Comparison of ENCODE assay signal across 1 cellular context in the genomic region with DNA sequence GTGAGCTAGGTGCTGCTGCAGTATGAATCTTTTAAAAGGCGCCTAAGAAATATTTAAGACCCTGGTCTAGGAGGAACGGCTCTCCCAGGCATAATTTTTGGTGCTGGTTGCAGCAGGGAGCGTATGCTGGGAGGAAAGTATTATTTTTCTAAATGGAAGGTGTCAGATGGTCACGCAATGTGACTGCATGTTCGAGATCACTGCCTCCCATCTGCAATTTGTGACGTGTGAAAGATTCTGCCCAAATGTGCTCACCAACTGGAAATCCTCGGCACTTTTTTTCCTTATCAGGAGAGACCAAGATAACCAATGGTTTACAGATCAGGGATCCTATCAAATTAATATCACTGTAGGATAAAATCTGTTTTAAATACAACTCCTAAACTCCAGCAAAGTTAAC.
TF ChIP-seq lines count a peak whose summit lies in the region.

No MANE protein-coding gene starts in this region.

TF ChIP-seq in GM23338, 12 proteins besides CTCF, POLR2A, EP300 and RAD21 (continued from another document):
- TF ChIP-seq, protein P1, sequence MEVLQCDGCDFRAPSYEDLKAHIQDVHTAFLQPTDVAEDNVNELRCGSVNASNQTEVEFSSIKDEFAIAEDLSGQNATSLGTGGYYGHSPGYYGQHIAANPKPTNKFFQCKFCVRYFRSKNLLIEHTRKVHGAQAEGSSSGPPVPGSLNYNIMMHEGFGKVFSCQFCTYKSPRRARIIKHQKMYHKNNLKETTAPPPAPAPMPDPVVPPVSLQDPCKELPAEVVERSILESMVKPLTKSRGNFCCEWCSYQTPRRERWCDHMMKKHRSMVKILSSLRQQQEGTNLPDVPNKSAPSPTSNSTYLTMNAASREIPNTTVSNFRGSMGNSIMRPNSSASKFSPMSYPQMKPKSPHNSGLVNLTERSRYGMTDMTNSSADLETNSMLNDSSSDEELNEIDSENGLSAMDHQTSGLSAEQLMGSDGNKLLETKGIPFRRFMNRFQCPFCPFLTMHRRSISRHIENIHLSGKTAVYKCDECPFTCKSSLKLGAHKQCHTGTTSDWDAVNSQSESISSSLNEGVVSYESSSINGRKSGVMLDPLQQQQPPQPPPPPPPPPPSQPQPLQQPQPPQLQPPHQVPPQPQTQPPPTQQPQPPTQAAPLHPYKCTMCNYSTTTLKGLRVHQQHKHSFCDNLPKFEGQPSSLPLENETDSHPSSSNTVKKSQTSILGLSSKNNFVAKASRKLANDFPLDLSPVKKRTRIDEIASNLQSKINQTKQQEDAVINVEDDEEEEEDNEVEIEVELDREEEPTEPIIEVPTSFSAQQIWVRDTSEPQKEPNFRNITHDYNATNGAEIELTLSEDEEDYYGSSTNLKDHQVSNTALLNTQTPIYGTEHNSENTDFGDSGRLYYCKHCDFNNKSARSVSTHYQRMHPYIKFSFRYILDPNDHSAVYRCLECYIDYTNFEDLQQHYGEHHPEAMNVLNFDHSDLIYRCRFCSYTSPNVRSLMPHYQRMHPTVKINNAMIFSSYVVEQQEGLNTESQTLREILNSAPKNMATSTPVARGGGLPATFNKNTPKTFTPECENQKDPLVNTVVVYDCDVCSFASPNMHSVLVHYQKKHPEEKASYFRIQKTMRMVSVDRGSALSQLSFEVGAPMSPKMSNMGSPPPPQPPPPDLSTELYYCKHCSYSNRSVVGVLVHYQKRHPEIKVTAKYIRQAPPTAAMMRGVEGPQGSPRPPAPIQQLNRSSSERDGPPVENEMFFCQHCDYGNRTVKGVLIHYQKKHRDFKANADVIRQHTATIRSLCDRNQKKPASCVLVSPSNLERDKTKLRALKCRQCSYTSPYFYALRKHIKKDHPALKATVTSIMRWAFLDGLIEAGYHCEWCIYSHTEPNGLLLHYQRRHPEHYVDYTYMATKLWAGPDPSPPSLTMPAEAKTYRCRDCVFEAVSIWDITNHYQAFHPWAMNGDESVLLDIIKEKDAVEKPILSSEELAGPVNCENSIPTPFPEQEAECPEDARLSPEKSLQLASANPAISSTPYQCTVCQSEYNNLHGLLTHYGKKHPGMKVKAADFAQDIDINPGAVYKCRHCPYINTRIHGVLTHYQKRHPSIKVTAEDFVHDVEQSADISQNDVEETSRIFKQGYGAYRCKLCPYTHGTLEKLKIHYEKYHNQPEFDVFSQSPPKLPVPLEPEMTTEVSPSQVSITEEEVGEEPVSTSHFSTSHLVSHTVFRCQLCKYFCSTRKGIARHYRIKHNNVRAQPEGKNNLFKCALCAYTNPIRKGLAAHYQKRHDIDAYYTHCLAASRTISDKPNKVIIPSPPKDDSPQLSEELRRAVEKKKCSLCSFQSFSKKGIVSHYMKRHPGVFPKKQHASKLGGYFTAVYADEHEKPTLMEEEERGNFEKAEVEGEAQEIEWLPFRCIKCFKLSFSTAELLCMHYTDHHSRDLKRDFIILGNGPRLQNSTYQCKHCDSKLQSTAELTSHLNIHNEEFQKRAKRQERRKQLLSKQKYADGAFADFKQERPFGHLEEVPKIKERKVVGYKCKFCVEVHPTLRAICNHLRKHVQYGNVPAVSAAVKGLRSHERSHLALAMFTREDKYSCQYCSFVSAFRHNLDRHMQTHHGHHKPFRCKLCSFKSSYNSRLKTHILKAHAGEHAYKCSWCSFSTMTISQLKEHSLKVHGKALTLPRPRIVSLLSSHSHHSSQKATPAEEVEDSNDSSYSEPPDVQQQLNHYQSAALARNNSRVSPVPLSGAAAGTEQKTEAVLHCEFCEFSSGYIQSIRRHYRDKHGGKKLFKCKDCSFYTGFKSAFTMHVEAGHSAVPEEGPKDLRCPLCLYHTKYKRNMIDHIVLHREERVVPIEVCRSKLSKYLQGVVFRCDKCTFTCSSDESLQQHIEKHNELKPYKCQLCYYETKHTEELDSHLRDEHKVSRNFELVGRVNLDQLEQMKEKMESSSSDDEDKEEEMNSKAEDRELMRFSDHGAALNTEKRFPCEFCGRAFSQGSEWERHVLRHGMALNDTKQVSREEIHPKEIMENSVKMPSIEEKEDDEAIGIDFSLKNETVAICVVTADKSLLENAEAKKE (CRISPR knock-in tag; IDR thresholded peaks at IDR 0.05), result no peak
- TF ChIP-seq NANOG (IDR thresholded peaks at IDR 0.05; ENCODE audit: borderline replicate concordance) (no peak), POLR2AphosphoS5 (IDR thresholded peaks at IDR 0.05; ENCODE audit: low read depth) (no peak), CREB1 (CRISPR knock-in tag; IDR thresholded peaks at IDR 0.05; ENCODE audit: low read depth) (no peak)
- TF ChIP-seq, protein P2, sequence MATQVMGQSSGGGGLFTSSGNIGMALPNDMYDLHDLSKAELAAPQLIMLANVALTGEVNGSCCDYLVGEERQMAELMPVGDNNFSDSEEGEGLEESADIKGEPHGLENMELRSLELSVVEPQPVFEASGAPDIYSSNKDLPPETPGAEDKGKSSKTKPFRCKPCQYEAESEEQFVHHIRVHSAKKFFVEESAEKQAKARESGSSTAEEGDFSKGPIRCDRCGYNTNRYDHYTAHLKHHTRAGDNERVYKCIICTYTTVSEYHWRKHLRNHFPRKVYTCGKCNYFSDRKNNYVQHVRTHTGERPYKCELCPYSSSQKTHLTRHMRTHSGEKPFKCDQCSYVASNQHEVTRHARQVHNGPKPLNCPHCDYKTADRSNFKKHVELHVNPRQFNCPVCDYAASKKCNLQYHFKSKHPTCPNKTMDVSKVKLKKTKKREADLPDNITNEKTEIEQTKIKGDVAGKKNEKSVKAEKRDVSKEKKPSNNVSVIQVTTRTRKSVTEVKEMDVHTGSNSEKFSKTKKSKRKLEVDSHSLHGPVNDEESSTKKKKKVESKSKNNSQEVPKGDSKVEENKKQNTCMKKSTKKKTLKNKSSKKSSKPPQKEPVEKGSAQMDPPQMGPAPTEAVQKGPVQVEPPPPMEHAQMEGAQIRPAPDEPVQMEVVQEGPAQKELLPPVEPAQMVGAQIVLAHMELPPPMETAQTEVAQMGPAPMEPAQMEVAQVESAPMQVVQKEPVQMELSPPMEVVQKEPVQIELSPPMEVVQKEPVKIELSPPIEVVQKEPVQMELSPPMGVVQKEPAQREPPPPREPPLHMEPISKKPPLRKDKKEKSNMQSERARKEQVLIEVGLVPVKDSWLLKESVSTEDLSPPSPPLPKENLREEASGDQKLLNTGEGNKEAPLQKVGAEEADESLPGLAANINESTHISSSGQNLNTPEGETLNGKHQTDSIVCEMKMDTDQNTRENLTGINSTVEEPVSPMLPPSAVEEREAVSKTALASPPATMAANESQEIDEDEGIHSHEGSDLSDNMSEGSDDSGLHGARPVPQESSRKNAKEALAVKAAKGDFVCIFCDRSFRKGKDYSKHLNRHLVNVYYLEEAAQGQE (IDR thresholded peaks at IDR 0.05; ENCODE audit: unreplicated experiment), result no peak
